In genomic region chr3:100209948-100210776, GRCh38 we compare ENCODE assay signal across 8 cellular contexts. TPM values are rescaled to one million over a fixed set of nuclear protein-coding genes. Genes with fewer than 3 reads are reported as not detected.
DNase-seq lines count a peak whose midpoint lies in the region; ATAC-seq and TF ChIP-seq lines count a peak whose summit lies in the region.

No MANE protein-coding gene starts in this region.

- intact Hi-C loops in Caco-2 (cut with micrococcal nuclease; ENCODE audit: unreplicated experiment) = no loop called here

- DNase-seq in activated T-cell treated with anti-CD3 and anti-CD28 coated beads, Interleukin-2, amount 50 U/mL, for 24 hours = no peak
- DNase-seq in activated T-cell treated with anti-CD3 and anti-CD28 coated beads, Interleukin-2, amount 50 U/mL, for 1 hour = no peak
- no peak for DNase-seq in activated naive CD8-positive, alpha-beta T cell treated with anti-CD3 and anti-CD28 coated beads, Interleukin-2, amount 10 ng/mL, durations not matched to agents 7 days and 5 days
- DNase-seq in mesothelial cell of epicardium (ENCODE audit: low spot score in 2 of 2, unreplicated experiment in 2 of 2) (no peak), midbrain (lab: John Stamatoyannopoulos, UW) (no peak), Caco-2 (no peak), HK-2 (ENCODE audit: unreplicated experiment) (no peak)

- no peaks in the 10 kb centered on the region for H3K9me3 ChIP-seq in Caco-2

- H3K27ac Mint-ChIP-seq in activated T-cell treated with anti-CD3 and anti-CD28 coated beads, Interleukin-2, amount 50 U/mL, for 24 hours = peak overlapping the region; percentile 79
- peak overlapping the region; percentile 92 for H3K27ac Mint-ChIP-seq in activated naive CD8-positive, alpha-beta T cell treated with anti-CD3 and anti-CD28 coated beads, Interleukin-2, amount 10 ng/mL, durations not matched to agents 7 days and 5 days
- H3K27ac Mint-ChIP-seq in mesothelial cell of epicardium = peak overlapping the region; percentile 69
- H3K27ac Mint-ChIP-seq in Caco-2 (ENCODE audit: unreplicated experiment) = no peak overlapping the region

- no peaks in the 10 kb centered on the region for H3K36me3 ChIP-seq in Caco-2 (ENCODE audit: control insufficient read depth, insufficient read depth, low read length)

- H3K4me3 Mint-ChIP-seq in activated T-cell treated with anti-CD3 and anti-CD28 coated beads, Interleukin-2, amount 50 U/mL, for 24 hours = peak overlapping the region; percentile 13
- peak overlapping the region; percentile 71 for H3K4me3 Mint-ChIP-seq in activated naive CD8-positive, alpha-beta T cell treated with anti-CD3 and anti-CD28 coated beads, Interleukin-2, amount 10 ng/mL, durations not matched to agents 7 days and 5 days
- H3K4me3 Mint-ChIP-seq in mesothelial cell of epicardium = no peak overlapping the region
- H3K4me3 Mint-ChIP-seq in Caco-2 (ENCODE audit: unreplicated experiment) = no peak overlapping the region

- BruUV-seq in Caco-2 (replicated peaks; lab: Mats Ljungman, UMichigan) = no TSS peak

- H3K9me3 Mint-ChIP-seq in activated T-cell treated with anti-CD3 and anti-CD28 coated beads, Interleukin-2, amount 50 U/mL, for 24 hours = peaks cover 2% of the 10 kb centered on the region
- H3K9me3 Mint-ChIP-seq in activated naive CD8-positive, alpha-beta T cell treated with anti-CD3 and anti-CD28 coated beads, Interleukin-2, amount 10 ng/mL, durations not matched to agents 7 days and 5 days = peaks cover 2% of the 10 kb centered on the region
- H3K9me3 Mint-ChIP-seq in mesothelial cell of epicardium (no peaks in the 10 kb centered on the region), Caco-2 (ENCODE audit: unreplicated experiment) (no peaks in the 10 kb centered on the region)

- H3K27me3 Mint-ChIP-seq in activated T-cell treated with anti-CD3 and anti-CD28 coated beads, Interleukin-2, amount 50 U/mL, for 24 hours = no peaks in the 10 kb centered on the region
- H3K27me3 Mint-ChIP-seq in activated naive CD8-positive, alpha-beta T cell treated with anti-CD3 and anti-CD28 coated beads, Interleukin-2, amount 10 ng/mL, durations not matched to agents 7 days and 5 days = peaks cover 9% of the 10 kb centered on the region
- no peaks in the 10 kb centered on the region for H3K27me3 Mint-ChIP-seq in mesothelial cell of epicardium (ENCODE audit: low read depth)
- no peaks in the 10 kb centered on the region for H3K27me3 Mint-ChIP-seq in Caco-2 (ENCODE audit: insufficient read depth, unreplicated experiment)

- H3K36me3 Mint-ChIP-seq in activated T-cell treated with anti-CD3 and anti-CD28 coated beads, Interleukin-2, amount 50 U/mL, for 24 hours (ENCODE audit: low read depth) = no peaks in the 10 kb centered on the region
- peaks cover 11% of the 10 kb centered on the region for H3K36me3 Mint-ChIP-seq in activated naive CD8-positive, alpha-beta T cell treated with anti-CD3 and anti-CD28 coated beads, Interleukin-2, amount 10 ng/mL, durations not matched to agents 7 days and 5 days
- H3K36me3 Mint-ChIP-seq in mesothelial cell of epicardium (no peaks in the 10 kb centered on the region), Caco-2 (ENCODE audit: insufficient read depth, unreplicated experiment) (no peaks in the 10 kb centered on the region)

- POLR2A ChIA-PET in activated naive CD8-positive, alpha-beta T cell treated with anti-CD3 and anti-CD28 coated beads, Interleukin-2, amount 10 ng/mL, durations not matched to agents 7 days and 5 days (lab: Charles Lee) = interaction anchor here (1.0 kb wide), 1 partner anchor 126 kb away, joined by 3 read pairs; no protein-coding TSS in a partner anchor
- POLR2A ChIA-PET in Caco-2 (lab: Charles Lee) = no interaction called here

- peaks cover 20% of the 10 kb centered on the region for H3K4me1 Mint-ChIP-seq in activated T-cell treated with anti-CD3 and anti-CD28 coated beads, Interleukin-2, amount 50 U/mL, for 24 hours (ENCODE audit: low read depth)
- peaks cover 20% of the 10 kb centered on the region for H3K4me1 Mint-ChIP-seq in activated naive CD8-positive, alpha-beta T cell treated with anti-CD3 and anti-CD28 coated beads, Interleukin-2, amount 10 ng/mL, durations not matched to agents 7 days and 5 days
- H3K4me1 Mint-ChIP-seq in mesothelial cell of epicardium = peaks cover 6% of the 10 kb centered on the region
- no peaks in the 10 kb centered on the region for H3K4me1 Mint-ChIP-seq in Caco-2 (ENCODE audit: low read depth, unreplicated experiment)

- CTCF ChIA-PET in Caco-2 (lab: Charles Lee) = no interaction called here

- TF ChIP-seq CTCF in mesothelial cell of epicardium (IDR thresholded peaks at IDR 0.05; ENCODE audit: unreplicated experiment) (no peak), Caco-2 (IDR thresholded peaks at IDR 0.05; ENCODE audit: insufficient read depth in 1 of 2, low read depth in 1 of 2, low read length in 1 of 2, severe bottlenecking in 1 of 2, unreplicated experiment in 1 of 2) (no peak)

- H3K4me3 ChIP-seq in Caco-2 (ENCODE audit: low read depth, low read length) = no peak overlapping the region

- H3K27me3 ChIP-seq in Caco-2 (replicated peaks; ENCODE audit: control insufficient read depth, insufficient read depth, low read length) = no peaks in the 10 kb centered on the region

- no peaks in the 10 kb centered on the region for H3K4me1 ChIP-seq in Caco-2

- ATAC-seq in HG03095 (IDR thresholded peaks at IDR 0.05; ENCODE audit: unreplicated experiment) = peak; percentile 96
- peak; percentile 97 for ATAC-seq in activated naive CD8-positive, alpha-beta T cell treated with anti-CD3 and anti-CD28 coated beads, Interleukin-2, amount 10 ng/mL, durations not matched to agents 7 days and 5 days (ENCODE audit: low read depth)

RNA-seq across cellular contexts. Expression of gene TBC1D23, which starts 50.6 kb away (rescaled TPM):
- total RNA-seq in activated naive CD8-positive, alpha-beta T cell treated with anti-CD3 and anti-CD28 coated beads, Interleukin-2, amount 10 ng/mL, durations not matched to agents 7 days and 5 days = 10 to 100 TPM; 34.1 to 35.3 TPM
- total RNA-seq in mesothelial cell of epicardium (31.6 to 34.0 TPM (median 32.7 TPM) in 3 replicates), Caco-2 (2022) (39.8 and 45.2 TPM in 2 replicates)

Comparison
In these comparisons a context has a peak if more than half of its experiments do, and no peak if none do; other contexts are left out.
1. H3K4me3 Mint-ChIP-seq: peak in activated T-cell treated with anti-CD3 and anti-CD28 coated beads, Interleukin-2, amount 50 U/mL, for 24 hours (single experiment) and activated naive CD8-positive, alpha-beta T cell treated with anti-CD3 and anti-CD28 coated beads, Interleukin-2, amount 10 ng/mL, durations not matched to agents 7 days and 5 days (single experiment); none in mesothelial cell of epicardium (single experiment) and Caco-2 (single experiment).